In the genomic region with DNA sequence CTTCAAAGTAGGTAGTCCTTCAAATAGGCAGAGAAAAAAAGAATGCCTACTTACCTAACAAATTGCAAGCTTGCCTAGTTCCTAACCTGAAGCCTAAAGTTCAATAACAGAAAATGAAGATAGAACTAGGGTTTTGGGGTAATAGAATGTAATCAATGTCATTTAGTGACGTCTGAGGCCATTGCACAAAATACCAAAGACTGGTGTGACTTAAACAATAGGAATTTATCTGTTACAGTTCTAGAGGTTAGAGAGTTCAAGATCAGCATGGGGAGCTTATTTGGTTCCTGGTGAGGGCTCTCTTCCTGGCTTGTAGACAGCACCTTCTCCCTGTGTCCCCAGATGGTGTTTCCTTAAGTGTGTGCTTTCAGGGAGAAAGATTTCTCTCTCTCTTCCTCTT, we compare ENCODE assay signal across 22 cellular contexts. TPM values are rescaled to one million over a fixed set of nuclear protein-coding genes. Genes with fewer than 3 reads are reported as not detected.
DNase-seq lines count a peak whose midpoint lies in the region; ATAC-seq and TF ChIP-seq lines count a peak whose summit lies in the region.
"Had no signal": no experiment of that assay in that cellular context is flagged by ENCODE, and none has a peak within 500 bp of the region (broad histone marks: within the 10 kb centered on the region; RNA-seq: fewer than 3 reads in every experiment).

No MANE protein-coding gene starts in this region.

- H2AFZ ChIP-seq in PC-3 (ENCODE audit: low read length) (0 out of 2 replicates have a peak overlapping the region, but pooled peaks have one; percentile 7), parathyroid adenoma (peak overlapping the region; percentile 57)

- peaks cover 3% of the 10 kb centered on the region for H3K9me3 Mint-ChIP-seq in glutamatergic neuron (ENCODE audit: unreplicated experiment)
- H3K9me3 Mint-ChIP-seq in Calu3 (ENCODE audit: low read depth, unreplicated experiment) = peaks cover 3% of the 10 kb centered on the region
- H3K9me3 Mint-ChIP-seq: activated CD4-positive, alpha-beta T cell treated with anti-CD3 and anti-CD28 coated beads, Interleukin-2, amount 10 ng/mL, durations not matched to agents 7 days and 5 days; activated naive CD4-positive, alpha-beta T cell treated with anti-CD3 and anti-CD28 coated beads, Interleukin-2, amount 50 U/mL, for 72 hours; activated T-helper 17 cell treated with anti-CD3 and anti-CD28 coated beads, Interleukin-2, amount 50 U/mL, for 72 hours; effector memory CD8-positive, alpha-beta T cell; natural killer cell had no signal

- H3K27me3 ChIP-seq in PC-3 (ENCODE audit: low read length) = no peaks in the 10 kb centered on the region
- no peaks in the 10 kb centered on the region for H3K27me3 ChIP-seq in parathyroid adenoma (ENCODE audit: control insufficient read depth, insufficient read depth, low read length)
- H3K27me3 ChIP-seq: esophagus muscularis mucosa, MG63, Peyer's patch had no signal

- ATAC-seq in PC-3 = no peak
- ATAC-seq in HG03159 (IDR thresholded peaks at IDR 0.05; ENCODE audit: unreplicated experiment) = no peak
- ATAC-seq: activated naive CD4-positive, alpha-beta T cell treated with anti-CD3 and anti-CD28 coated beads, Interleukin-2, amount 50 U/mL, for 72 hours; activated T-helper 17 cell treated with anti-CD3 and anti-CD28 coated beads, Interleukin-2, amount 50 U/mL, for 72 hours; effector memory CD8-positive, alpha-beta T cell; natural killer cell; T-helper 17 cell had no signal

- H3K4me3 Mint-ChIP-seq in glutamatergic neuron (ENCODE audit: unreplicated experiment) (no peak overlapping the region), Calu3 (ENCODE audit: low read depth, unreplicated experiment) (no peak overlapping the region)
- H3K4me3 Mint-ChIP-seq: activated CD4-positive, alpha-beta T cell treated with anti-CD3 and anti-CD28 coated beads, Interleukin-2, amount 10 ng/mL, durations not matched to agents 7 days and 5 days; activated T-helper 17 cell treated with anti-CD3 and anti-CD28 coated beads, Interleukin-2, amount 50 U/mL, for 72 hours; effector memory CD8-positive, alpha-beta T cell; natural killer cell; T-helper 17 cell had no signal

- H3K79me2 ChIP-seq in PC-3 (ENCODE audit: low read length) (peaks cover 2% of the 10 kb centered on the region), parathyroid adenoma (no peaks in the 10 kb centered on the region)

- H3K36me3 Mint-ChIP-seq in glutamatergic neuron (ENCODE audit: unreplicated experiment) = no peaks in the 10 kb centered on the region
- peaks cover 22% of the 10 kb centered on the region for H3K36me3 Mint-ChIP-seq in Calu3 (ENCODE audit: insufficient read depth, unreplicated experiment)
- H3K36me3 Mint-ChIP-seq: natural killer cell had no signal

- H3K4me1 Mint-ChIP-seq in glutamatergic neuron (ENCODE audit: low read depth, unreplicated experiment) (no peaks in the 10 kb centered on the region), Calu3 (ENCODE audit: low read depth, unreplicated experiment) (peaks cover 32% of the 10 kb centered on the region)

- H3K27me3 Mint-ChIP-seq in glutamatergic neuron (ENCODE audit: unreplicated experiment) (peaks cover 4% of the 10 kb centered on the region), Calu3 (ENCODE audit: unreplicated experiment) (no peaks in the 10 kb centered on the region)
- H3K27me3 Mint-ChIP-seq: activated T-helper 17 cell treated with anti-CD3 and anti-CD28 coated beads, Interleukin-2, amount 50 U/mL, for 72 hours; effector memory CD8-positive, alpha-beta T cell had no signal

- POLR2A ChIA-PET in PC-3 (lab: Charles Lee; ENCODE audit: unreplicated experiment) = no interaction called here

- CTCF ChIA-PET in PC-3 (lab: Charles Lee) (no interaction called here), Calu3 (lab: Charles Lee) (interaction anchor here (0.5 kb wide), 1 partner anchor 43 kb away, joined by 4 read pairs; no protein-coding TSS in a partner anchor)

- no peaks in the 10 kb centered on the region for H3F3A ChIP-seq in PC-3 (ENCODE audit: low read length, unreplicated experiment)

- DNase-seq in EL (peak; percentile 80), PC-3 (no peak), fibroblast of gingiva (ENCODE audit: low read depth) (peak; percentile 60), glutamatergic neuron (no peak), Calu3 (no peak)
- DNase-seq: activated CD4-positive, alpha-beta T cell treated with anti-CD3 and anti-CD28 coated beads, Interleukin-2, amount 10 ng/mL, durations not matched to agents 7 days and 5 days; DMS79; effector memory CD8-positive, alpha-beta T cell; head of caudate nucleus; MG63; midbrain; natural killer cell; NCI-H1417; Peyer's patch; substantia nigra; T-helper 17 cell had no signal

- no peaks in the 10 kb centered on the region for H3K9me3 ChIP-seq in PC-3 (ENCODE audit: low read length)
- H3K9me3 ChIP-seq in parathyroid adenoma (ENCODE audit: control insufficient read depth, low read length) = no peaks in the 10 kb centered on the region
- H3K9me3 ChIP-seq: esophagus muscularis mucosa, MG63, Peyer's patch had no signal

- no TSS peak for BruUV-seq in PC-3 (replicated peaks; lab: Mats Ljungman, UMichigan)
- BruUV-seq in Calu3 (replicated peaks; lab: Mats Ljungman, UMichigan) = no TSS peak

- H3K27ac ChIP-seq in PC-3 (ENCODE audit: low read length) (no peak overlapping the region), parathyroid adenoma (no peak overlapping the region)
- H3K27ac ChIP-seq: esophagus muscularis mucosa, Peyer's patch, VCaP had no signal

- no peak overlapping the region for H3K4me2 ChIP-seq in PC-3 (ENCODE audit: low read length)
- H3K4me2 ChIP-seq in parathyroid adenoma (ENCODE audit: low read length) = no peak overlapping the region

- no peak for TF ChIP-seq CTCF in PC-3 (conservative IDR thresholded peaks at IDR 0.05; ENCODE audit: low read depth, low read length)
- TF ChIP-seq CTCF in parathyroid adenoma (IDR thresholded peaks at IDR 0.05) = no peak
- no peak for TF ChIP-seq CTCF in glutamatergic neuron (IDR thresholded peaks at IDR 0.05; ENCODE audit: partially characterized antibody, unreplicated experiment)
- no peak for TF ChIP-seq CTCF in Calu3 (IDR thresholded peaks at IDR 0.05; ENCODE audit: unreplicated experiment)

- H3K36me3 ChIP-seq in PC-3 (ENCODE audit: low read depth, low read length) = no peaks in the 10 kb centered on the region
- H3K36me3 ChIP-seq in parathyroid adenoma (ENCODE audit: control insufficient read depth, insufficient read depth, low read length) = no peaks in the 10 kb centered on the region
- H3K36me3 ChIP-seq: esophagus muscularis mucosa, MG63, Peyer's patch had no signal

- peaks cover 32% of the 10 kb centered on the region for H3K4me1 ChIP-seq in PC-3 (ENCODE audit: insufficient read depth, low read length)
- peaks cover 3% of the 10 kb centered on the region for H3K4me1 ChIP-seq in parathyroid adenoma
- H3K4me1 ChIP-seq: Peyer's patch had no signal

- intact Hi-C loops in PC-3 (cut with micrococcal nuclease) (no loop called here), Calu3 (cut with micrococcal nuclease; ENCODE audit: unreplicated experiment) (no loop called here)

- H3K4me3 ChIP-seq in PC-3 (ENCODE audit: low read length) (no peak overlapping the region), parathyroid adenoma (ENCODE audit: low read depth, low read length) (no peak overlapping the region)
- H3K4me3 ChIP-seq: esophagus muscularis mucosa, MG63, Peyer's patch had no signal

- no peak overlapping the region for H3K9ac ChIP-seq in PC-3 (ENCODE audit: low read length)
- H3K9ac ChIP-seq in parathyroid adenoma = no peak overlapping the region

- H3K9me2 ChIP-seq in PC-3 (replicated peaks; ENCODE audit: low read length) = no peaks in the 10 kb centered on the region

- H3K27ac Mint-ChIP-seq in glutamatergic neuron (ENCODE audit: unreplicated experiment) (no peak overlapping the region), Calu3 (ENCODE audit: unreplicated experiment) (no peak overlapping the region)
- H3K27ac Mint-ChIP-seq: activated CD4-positive, alpha-beta T cell treated with anti-CD3 and anti-CD28 coated beads, Interleukin-2, amount 10 ng/mL, durations not matched to agents 7 days and 5 days; activated naive CD4-positive, alpha-beta T cell treated with anti-CD3 and anti-CD28 coated beads, Interleukin-2, amount 50 U/mL, for 72 hours; activated T-helper 17 cell treated with anti-CD3 and anti-CD28 coated beads, Interleukin-2, amount 50 U/mL, for 72 hours; effector memory CD8-positive, alpha-beta T cell; natural killer cell; T-helper 17 cell had no signal

- no peaks in the 10 kb centered on the region for H4K20me1 ChIP-seq in PC-3 (ENCODE audit: low read length)

RNA-seq across cellular contexts. Expression of a gene that starts 4.7 kb away (rescaled TPM):
- 85.5 and 122 TPM in 2 replicates for total RNA-seq in PC-3 (2014; rRNA removed)
- total RNA-seq in glutamatergic neuron (ENCODE audit: unreplicated experiment) = 44.8 TPM
- total RNA-seq in Calu3 (2022) = 82.6 and 84.7 TPM in 2 replicates

Comparison
In these comparisons a context has a peak if more than half of its experiments do, and no peak if none do; other contexts are left out.
1. DNase-seq: peak in EL (single experiment) and fibroblast of gingiva (single experiment); none in PC-3 (single experiment), glutamatergic neuron (single experiment) and Calu3 (single experiment).